ENCODE assay signal across 9 cellular contexts in the genomic region with DNA sequence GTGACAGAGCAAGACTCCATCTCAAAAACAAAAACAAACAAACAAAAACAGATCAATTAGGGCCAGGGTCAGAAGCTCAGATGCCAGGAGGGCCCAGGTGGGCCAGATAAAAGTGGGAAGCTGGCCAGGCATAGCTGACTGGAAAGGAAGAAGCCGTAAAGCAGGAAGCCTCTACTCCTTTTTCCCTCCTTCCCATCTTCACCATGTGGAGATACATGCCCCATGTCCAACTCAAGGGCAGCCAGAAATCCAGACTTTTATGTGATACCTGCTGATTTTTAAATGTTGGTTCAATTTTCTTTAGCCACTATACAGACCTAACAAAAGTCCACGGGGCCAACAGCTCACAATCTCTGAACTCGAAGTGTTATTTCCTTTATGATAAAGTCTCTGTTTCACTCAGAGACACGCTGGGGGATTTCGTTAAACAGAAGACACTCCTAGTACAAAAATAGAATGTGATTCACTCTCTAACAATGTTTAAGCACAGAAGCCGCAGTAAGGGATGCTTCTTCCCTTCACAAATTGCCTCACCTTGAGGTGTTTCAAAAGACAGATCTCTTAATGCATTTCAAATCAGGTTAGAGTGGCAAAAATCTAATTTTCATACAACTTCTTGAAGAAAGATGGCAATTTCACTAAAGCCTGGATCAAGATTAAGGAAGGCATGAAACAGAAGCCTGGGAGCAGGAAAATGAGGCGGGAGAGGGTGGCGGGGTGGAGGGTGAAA. TPM values are rescaled to one million over a fixed set of nuclear protein-coding genes. Genes with fewer than 3 reads are reported as not detected.
DNase-seq lines count a peak whose midpoint lies in the region; ATAC-seq and TF ChIP-seq lines count a peak whose summit lies in the region.
"Had no signal": no experiment of that assay in that cellular context is flagged by ENCODE, and none has a peak within 500 bp of the region (broad histone marks: within the 10 kb centered on the region; RNA-seq: fewer than 3 reads in every experiment).

No MANE protein-coding gene starts in this region.

- no peaks in the 10 kb centered on the region for H3K9me3 ChIP-seq in fibroblast of lung (ENCODE audit: control insufficient read depth, insufficient read depth, low read depth, low read length)
- H3K9me3 ChIP-seq in heart left ventricle = no peaks in the 10 kb centered on the region
- H3K9me3 ChIP-seq: gastrocnemius medialis had no signal

- H3K4me3 ChIP-seq in fibroblast of lung (replicated peaks in 1 of 4; ENCODE audit: control extremely low read depth in 1 of 4, insufficient read depth in 1 of 4, low read depth in 3 of 4, low read length in 4 of 4) (no peak overlapping the region), coronary artery (no peak overlapping the region), H7 (ENCODE audit: insufficient read depth, low read depth, low read length) (no peak overlapping the region), heart left ventricle (no peak overlapping the region)
- H3K4me3 ChIP-seq: gastrocnemius medialis had no signal

- H3K27ac ChIP-seq in fibroblast of lung (ENCODE audit: insufficient read depth, low read length) (peak overlapping the region; percentile 37), coronary artery (no peak overlapping the region), heart left ventricle (no peak overlapping the region)
- H3K27ac ChIP-seq: gastrocnemius medialis had no signal

- TF ChIP-seq POLR2A in erythroblast (IDR thresholded peaks at IDR 0.05; ENCODE audit: low read length) (no peak), heart left ventricle (IDR thresholded peaks at IDR 0.05) (no peak)

- H3K36me3 ChIP-seq in fibroblast of lung (ENCODE audit: control insufficient read depth, insufficient read depth, low read length) = no peaks in the 10 kb centered on the region
- H3K36me3 ChIP-seq in H7 (replicated peaks; ENCODE audit: control insufficient read depth, insufficient read depth, low read length) = no peaks in the 10 kb centered on the region
- H3K36me3 ChIP-seq in heart left ventricle = no peaks in the 10 kb centered on the region
- H3K36me3 ChIP-seq: gastrocnemius medialis had no signal

- H3K79me2 ChIP-seq in fibroblast of lung (ENCODE audit: control insufficient read depth, insufficient read depth, low read length) = no peaks in the 10 kb centered on the region

- WGBS in heart left ventricle, 4 donors = 41 to 45% (median 43%) methylated on average over 8 of the region's 8 CpGs

- peaks cover 14% of the 10 kb centered on the region for H3K4me1 ChIP-seq in fibroblast of lung (ENCODE audit: control insufficient read depth, extremely low read depth, insufficient read depth, low read length)
- H3K4me1 ChIP-seq in heart left ventricle = peaks cover 0 to 43% (median 34%) of the 10 kb centered on the region in 12 donors

- H3K27me3 ChIP-seq in fibroblast of lung (ENCODE audit: control insufficient read depth, insufficient read depth, low read length) = no peaks in the 10 kb centered on the region
- H3K27me3 ChIP-seq in H7 (ENCODE audit: control insufficient read depth, insufficient read depth, low read length) = peaks cover 9% of the 10 kb centered on the region
- no peaks in the 10 kb centered on the region for H3K27me3 ChIP-seq in heart left ventricle
- H3K27me3 ChIP-seq: gastrocnemius medialis had no signal

- no peak overlapping the region for H3K9ac ChIP-seq in fibroblast of lung (ENCODE audit: insufficient read depth, low read length)

- peak overlapping the region; percentile 11 for H3K4me2 ChIP-seq in fibroblast of lung (ENCODE audit: extremely low read depth, insufficient read depth, low read length)

- DNase-seq in GM13976 (ENCODE audit: low spot score) (peak; percentile 79), HT1080 (ENCODE audit: low read depth) (peak; percentile 71), fibroblast of lung (ENCODE audit: low read depth in 2 of 2) (peak; percentile 58 to 76), coronary artery (ENCODE audit: low spot score) (no peak), erythroblast (lab: John Stamatoyannopoulos, UW) (no peak), H7 (no peak), heart left ventricle (no peak)
- DNase-seq: gastrocnemius medialis had no signal

- intact Hi-C loops in heart left ventricle (cut with DNase I) = loop anchor here in 1 of 10 donors (5.0 kb wide), 1 partner anchor 104 kb away; no protein-coding TSS in a partner anchor

- no peaks in the 10 kb centered on the region for H4K20me1 ChIP-seq in fibroblast of lung (ENCODE audit: control insufficient read depth, extremely low read depth, insufficient read depth, low read length)

- H2AFZ ChIP-seq in fibroblast of lung (ENCODE audit: low read length) = no peak overlapping the region

- TF ChIP-seq CTCF in GM13976 (IDR thresholded peaks at IDR 0.05; ENCODE audit: borderline replicate concordance, control extremely low read depth, extremely low read depth, insufficient read depth, missing control alignments) = no peak
- TF ChIP-seq CTCF in fibroblast of lung (conservative IDR thresholded peaks at IDR 0.05 in 1 of 2, IDR thresholded peaks at IDR 0.05 in 1 of 2; ENCODE audit: low read depth in 1 of 2, low read length in 2 of 2) = no peak
- no peak for TF ChIP-seq CTCF in coronary artery (IDR thresholded peaks at IDR 0.05)
- TF ChIP-seq CTCF in heart left ventricle (IDR thresholded peaks at IDR 0.05) = no peak

- in situ Hi-C loops in GM13976 (cut with MboI; ENCODE audit: low sequenced_read_pairs, unreplicated experiment) = no loop called here

- peak; percentile 76 for ATAC-seq in GM21619 (IDR thresholded peaks at IDR 0.05; ENCODE audit: unreplicated experiment)
- no peak for ATAC-seq in heart left ventricle

RNA-seq across cellular contexts. Expression of gene TMEM247, which starts 14.0 kb away (rescaled TPM):
- total RNA-seq in HT1080 (2014; rRNA removed; shearing (Covaris generic)) = not detected in 2 replicates
- not detected in 2 replicates for polyA plus RNA-seq in HT1080 (2015; cell fraction: cytosol; rRNA removed)
- not detected in 2 replicates for polyA plus RNA-seq in HT1080 (2015; cell fraction: nucleus; rRNA removed)
- total RNA-seq in fibroblast of lung (not detected in 2 replicates), heart left ventricle (not detected)
- polyA plus RNA-seq in fibroblast of lung (not detected in 2 replicates), heart left ventricle (not detected)
- polyA plus RNA-seq in fibroblast of lung (2012) = not detected in 2 replicates
- polyA minus RNA-seq in fibroblast of lung (ENCODE audit: low replicate concordance) = not detected in 2 replicates
- not detected in 2 replicates for total RNA-seq in H7 (2014; rRNA removed; shearing (Covaris generic))
- total RNA-seq: gastrocnemius medialis had no signal

RNA-seq across cellular contexts. Expression of gene RHOQ, which starts 48.9 kb away (rescaled TPM):
- total RNA-seq in HT1080 (2014; rRNA removed; shearing (Covaris generic)) = 24.8 and 34.0 TPM in 2 replicates
- polyA plus RNA-seq in HT1080 (2015; cell fraction: cytosol; rRNA removed) = 29.2 and 35.8 TPM in 2 replicates
- polyA plus RNA-seq in HT1080 (2015; cell fraction: nucleus; rRNA removed) = 20.9 and 31.4 TPM in 2 replicates
- total RNA-seq in fibroblast of lung = 94.8 and 137 TPM in 2 replicates
- 108 and 210 TPM in 2 replicates for polyA plus RNA-seq in fibroblast of lung
- 82.1 and 167 TPM in 2 replicates for polyA plus RNA-seq in fibroblast of lung (2012)
- polyA minus RNA-seq in fibroblast of lung (ENCODE audit: low replicate concordance) = 19.3 and 56.5 TPM in 2 replicates
- total RNA-seq in H7 (2014; rRNA removed; shearing (Covaris generic)) = 25.7 and 40.4 TPM in 2 replicates
- total RNA-seq in heart left ventricle = 100 to 1,000 TPM; 239 to 493 (median 385) TPM
- polyA plus RNA-seq in heart left ventricle = 100 to 1,000 TPM; 202 to 217 TPM

RNA-seq across cellular contexts. Expression of gene ATP6V1E2, which starts 49.0 kb away (rescaled TPM):
- 8.0 and 11.4 TPM in 2 replicates for total RNA-seq in HT1080 (2014; rRNA removed; shearing (Covaris generic))
- 12.8 and 15.3 TPM in 2 replicates for polyA plus RNA-seq in HT1080 (2015; cell fraction: cytosol; rRNA removed)
- polyA plus RNA-seq in HT1080 (2015; cell fraction: nucleus; rRNA removed) = 5.2 and 6.5 TPM in 2 replicates
- 3.3 and 5.6 TPM in 2 replicates for total RNA-seq in fibroblast of lung
- 2.7 and 4.7 TPM in 2 replicates for polyA plus RNA-seq in fibroblast of lung
- 2.0 and 3.8 TPM in 2 replicates for polyA plus RNA-seq in fibroblast of lung (2012)
- polyA minus RNA-seq in fibroblast of lung (ENCODE audit: low replicate concordance) = 0.86 and 3.2 TPM in 2 replicates
- 8.4 and 9.4 TPM in 2 replicates for total RNA-seq in H7 (2014; rRNA removed; shearing (Covaris generic))
- 1 to 10 TPM; 2.5 to 7.6 (median 6.2) TPM for total RNA-seq in heart left ventricle
- polyA plus RNA-seq in heart left ventricle = 1 to 10 TPM; 2.4 to 3.3 TPM

Comparison
In these comparisons a context has a peak if more than half of its experiments do, and no peak if none do; other contexts are left out.
1. DNase-seq: peak in GM13976 (single experiment), HT1080 (single experiment) and fibroblast of lung (2 of 2); none in coronary artery (single experiment), erythroblast (0 of 2), H7 (single experiment) and heart left ventricle (0 of 5).